ENCODE assay signal across 14 cellular contexts in the genomic region with DNA sequence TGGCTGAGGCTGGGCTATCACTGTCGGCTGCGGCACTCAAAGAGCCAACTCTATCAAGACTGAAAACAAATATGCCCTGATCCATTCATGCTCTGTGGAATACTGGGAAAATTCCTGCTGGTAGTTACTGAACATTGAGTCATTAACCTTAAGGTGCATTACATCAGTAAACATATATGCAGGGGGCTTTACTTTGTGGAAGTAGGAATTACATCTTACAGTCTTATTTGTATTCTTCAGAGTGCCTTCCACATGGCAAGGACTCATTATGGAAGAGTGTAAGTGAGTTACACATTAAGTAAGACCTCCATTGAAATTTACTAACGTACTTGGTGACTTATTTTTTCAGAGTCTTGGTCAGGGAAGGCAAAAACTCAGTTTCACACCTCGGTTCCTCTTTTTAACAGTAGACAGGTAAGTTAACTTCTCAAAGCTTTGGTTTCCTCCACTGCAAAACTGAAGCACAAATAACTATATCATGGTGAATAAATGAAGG. TPM values are rescaled to one million over a fixed set of nuclear protein-coding genes. Genes with fewer than 3 reads are reported as not detected.
DNase-seq lines count a peak whose midpoint lies in the region; ATAC-seq and TF ChIP-seq lines count a peak whose summit lies in the region.
"Had no signal": no experiment of that assay in that cellular context is flagged by ENCODE, and none has a peak within 500 bp of the region (broad histone marks: within the 10 kb centered on the region; RNA-seq: fewer than 3 reads in every experiment).

No MANE protein-coding gene starts in this region.

- H3K36me3 ChIP-seq in kidney epithelial cell (ENCODE audit: control insufficient read depth, insufficient read depth, low read length) (no peaks in the 10 kb centered on the region), esophagus muscularis mucosa (no peaks in the 10 kb centered on the region)

- TF ChIP-seq EP300 in esophagus muscularis mucosa (IDR thresholded peaks at IDR 0.05): no peak

- no peak for TF ChIP-seq POLR2A in esophagus muscularis mucosa (IDR thresholded peaks at IDR 0.05; ENCODE audit: low read depth)

- no peak overlapping the region for H3K27ac ChIP-seq in esophagus muscularis mucosa (replicated peaks in 1 of 4)

- H3K4me3 ChIP-seq in kidney epithelial cell (ENCODE audit: low read depth, low read length) (no peak overlapping the region), esophagus muscularis mucosa (no peak overlapping the region)

- no peaks in the 10 kb centered on the region for H3K9me3 ChIP-seq in esophagus muscularis mucosa
- H3K9me3 ChIP-seq: Caco-2 had no signal

- DNase-seq in kidney epithelial cell (ENCODE audit: low read depth): peak; percentile 1
- DNase-seq in NCI-H1105 (lab: John Stamatoyannopoulos, UW): no peak
- DNase-seq in HT-29 (ENCODE audit: low spot score): no peak
- no peak for DNase-seq in esophagus muscularis mucosa (ENCODE audit: extremely low spot score)
- no peak for DNase-seq in DMS 273 (lab: John Stamatoyannopoulos, UW; ENCODE audit: unreplicated experiment)
- DNase-seq: activated CD4-positive, alpha-beta T cell treated with anti-CD3 and anti-CD28 coated beads for 4 hours; activated naive CD8-positive, alpha-beta T cell treated with anti-CD3 and anti-CD28 coated beads, Interleukin-2, amount 10 ng/mL, durations not matched to agents 7 days and 5 days; Caco-2; immature natural killer cell had no signal

- WGBS in esophagus muscularis mucosa: 83% methylated on average over 4 of the region's 4 CpGs

- intact Hi-C loops in esophagus muscularis mucosa (cut with DNase I): no loop called here

- H3K27me3 ChIP-seq in kidney epithelial cell (ENCODE audit: control insufficient read depth, insufficient read depth, low read length): no peaks in the 10 kb centered on the region
- no peaks in the 10 kb centered on the region for H3K27me3 ChIP-seq in esophagus muscularis mucosa

- no peak for TF ChIP-seq CTCF in kidney epithelial cell (IDR thresholded peaks at IDR 0.05; ENCODE audit: insufficient read depth, low read length, poor library complexity, severe bottlenecking)
- no peak for TF ChIP-seq CTCF in esophagus muscularis mucosa (IDR thresholded peaks at IDR 0.05)

- H3K4me1 ChIP-seq in esophagus muscularis mucosa: no peaks in the 10 kb centered on the region
- H3K4me1 ChIP-seq: Caco-2 had no signal

- peak; percentile 100 for ATAC-seq in GM18873 (IDR thresholded peaks at IDR 0.05; ENCODE audit: low FRiP score, unreplicated experiment)
- ATAC-seq in GM21619 (IDR thresholded peaks at IDR 0.05; ENCODE audit: unreplicated experiment): peak; percentile 96
- ATAC-seq in HG03135 (IDR thresholded peaks at IDR 0.05; ENCODE audit: unreplicated experiment): peak; percentile 93

RNA-seq across cellular contexts. Expression of a gene that starts 4.5 kb away (rescaled TPM):
- total RNA-seq in kidney epithelial cell (not detected in 2 replicates), esophagus muscularis mucosa (not detected)
- total RNA-seq in HT-29 (2014; rRNA removed; shearing (Covaris generic)): not detected in 2 replicates
- total RNA-seq: Caco-2, H1, subcutaneous adipose tissue had no signal
